In genomic region chrX:40175416-40176255, GRCh38 we compare ENCODE assay signal across 2 cellular contexts.
TF ChIP-seq lines count a peak whose summit lies in the region.

No MANE protein-coding gene starts in this region.

TF ChIP-seq in GM23338, 12 proteins besides CTCF, POLR2A, EP300 and RAD21 (continued from another document):
- no peak for TF ChIP-seq ETS1 (IDR thresholded peaks at IDR 0.05)
- no peak for TF ChIP-seq STAT1 (IDR thresholded peaks at IDR 0.05; ENCODE audit: unreplicated experiment)
- TF ChIP-seq EZH2phosphoT487 (IDR thresholded peaks at IDR 0.05; ENCODE audit: unreplicated experiment), result no peak
- TF ChIP-seq ZNF114 (CRISPR knock-in tag; IDR thresholded peaks at IDR 0.05), result no peak
- no peak for TF ChIP-seq EZH2 (IDR thresholded peaks at IDR 0.05; ENCODE audit: low read depth, unreplicated experiment)
- TF ChIP-seq ZNF331 (CRISPR knock-in tag; IDR thresholded peaks at IDR 0.05; ENCODE audit: low read depth), result no peak
- no peak for TF ChIP-seq ZNF462 (CRISPR knock-in tag; IDR thresholded peaks at IDR 0.05)
- no peak for TF ChIP-seq POLR2AphosphoS5 (IDR thresholded peaks at IDR 0.05; ENCODE audit: low read depth)
- TF ChIP-seq JUNB (IDR thresholded peaks at IDR 0.05; ENCODE audit: unreplicated experiment), result no peak
TF ChIP-seq in GM23338: peak in this region for 0.

TF ChIP-seq in HepG2, 621 proteins besides CTCF, POLR2A, EP300 and RAD21 (continued from another document and continues in another):
- TF ChIP-seq DZIP1 (CRISPR knock-in tag; IDR thresholded peaks at IDR 0.05), result 0 out of 2 replicates have a peak, but pooled peaks have one; percentile 53
- TF ChIP-seq ZNF382 (CRISPR knock-in tag; IDR thresholded peaks at IDR 0.05; ENCODE audit: borderline replicate concordance), result no peak
- peak; percentile 74; the same call in 1 of the 2 replicates for TF ChIP-seq ZNF326 (CRISPR knock-in tag; IDR thresholded peaks at IDR 0.05; ENCODE audit: borderline replicate concordance)
- TF ChIP-seq ZFP41 (CRISPR knock-in tag; IDR thresholded peaks at IDR 0.05; ENCODE audit: borderline replicate concordance), result peak; percentile 24; the same call in 1 of the 2 replicates
- no peak for TF ChIP-seq ZMYM2 (CRISPR knock-in tag; IDR thresholded peaks at IDR 0.05)
- TF ChIP-seq AFF4 (CRISPR knock-in tag; IDR thresholded peaks at IDR 0.05), result peak; percentile 72; the same call in 1 of the 2 replicates
- no peak for TF ChIP-seq ZXDC (CRISPR knock-in tag; IDR thresholded peaks at IDR 0.05)
- TF ChIP-seq PAX8 (CRISPR knock-in tag; IDR thresholded peaks at IDR 0.05; ENCODE audit: borderline replicate concordance), result no peak
- peak; percentile 10; the same call in 1 of the 2 replicates for TF ChIP-seq IRF2 (CRISPR knock-in tag; IDR thresholded peaks at IDR 0.05)
- no peak for TF ChIP-seq NRL (CRISPR knock-in tag; IDR thresholded peaks at IDR 0.05; ENCODE audit: borderline replicate concordance)
- peak; percentile 58; the same call in 1 of the 2 replicates for TF ChIP-seq ZNF580 (CRISPR knock-in tag; IDR thresholded peaks at IDR 0.05; ENCODE audit: borderline replicate concordance, low read depth)
- no peak for TF ChIP-seq CBX5 (CRISPR knock-in tag; IDR thresholded peaks at IDR 0.05; ENCODE audit: borderline replicate concordance)
- no peak; the same call in 1 of the 2 replicates for TF ChIP-seq NFAT5 (CRISPR knock-in tag; IDR thresholded peaks at IDR 0.05)
- peak; percentile 2; the same call in 1 of the 2 replicates for TF ChIP-seq ZNF780A (CRISPR knock-in tag; IDR thresholded peaks at IDR 0.05)
- TF ChIP-seq TBL1XR1 (IDR thresholded peaks at IDR 0.05; ENCODE audit: borderline replicate concordance, low read length, partially characterized antibody), result no peak
- no peak for TF ChIP-seq GLI4 (CRISPR knock-in tag; IDR thresholded peaks at IDR 0.05; ENCODE audit: borderline replicate concordance)
- no peak for TF ChIP-seq RBM22 (optimal IDR thresholded peaks at IDR 0.05; ENCODE audit: low read length)
- no peak for TF ChIP-seq DMTF1 (CRISPR knock-in tag; IDR thresholded peaks at IDR 0.05)
- no peak for TF ChIP-seq ZNF430 (CRISPR knock-in tag; IDR thresholded peaks at IDR 0.05)
- no peak for TF ChIP-seq ATF1 (CRISPR knock-in tag; IDR thresholded peaks at IDR 0.05)
- no peak for TF ChIP-seq MIXL1 (CRISPR knock-in tag; IDR thresholded peaks at IDR 0.05)
- TF ChIP-seq ZNF484 (CRISPR knock-in tag; IDR thresholded peaks at IDR 0.05; ENCODE audit: borderline replicate concordance, low read depth), result no peak
- TF ChIP-seq ZNF713 (CRISPR knock-in tag; IDR thresholded peaks at IDR 0.05), result no peak
- no peak for TF ChIP-seq USF2 (IDR thresholded peaks at IDR 0.05; ENCODE audit: low read depth, low read length)
- no peak for TF ChIP-seq USF2 (CRISPR knock-in tag; IDR thresholded peaks at IDR 0.05; ENCODE audit: borderline replicate concordance)
- no peak for TF ChIP-seq HNRNPUL1 (IDR thresholded peaks at IDR 0.05; ENCODE audit: low read depth, low read length)
- TF ChIP-seq TFE3 (CRISPR knock-in tag; IDR thresholded peaks at IDR 0.05), result peak; percentile 33; the same call in 1 of the 2 replicates
- peak; percentile 54; the same call in 1 of the 2 replicates for TF ChIP-seq MYPOP (CRISPR knock-in tag; IDR thresholded peaks at IDR 0.05)
- TF ChIP-seq ZNF292 (CRISPR knock-in tag; IDR thresholded peaks at IDR 0.05; ENCODE audit: borderline replicate concordance, low read depth), result no peak
